In the genomic region with DNA sequence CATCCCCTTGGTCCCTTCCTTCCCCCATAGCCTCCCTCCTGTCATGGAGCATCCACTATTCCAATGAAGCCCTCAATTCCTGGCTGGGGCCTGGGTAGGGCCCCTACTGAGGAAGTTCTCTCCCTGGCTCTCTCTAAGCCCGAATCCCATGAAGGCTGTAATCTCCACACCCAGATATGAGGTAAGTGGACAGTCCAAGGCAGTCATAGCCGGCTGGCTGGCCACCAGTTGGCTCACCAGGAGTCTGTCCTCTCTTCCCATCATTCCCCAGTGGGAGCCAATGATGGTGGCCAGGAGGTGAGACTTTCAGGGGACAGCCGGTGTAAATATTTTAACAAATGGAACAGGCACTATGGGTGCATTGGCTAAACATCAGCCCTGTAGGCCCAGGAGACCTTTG, we compare ENCODE assay signal across 17 cellular contexts.
"Had no signal": no experiment of that assay in that cellular context is flagged by ENCODE, and none has a peak within 500 bp of the region (broad histone marks: within the 10 kb centered on the region; RNA-seq: fewer than 3 reads in every experiment).

No MANE protein-coding gene starts in this region.

- H3K9me3 Mint-ChIP-seq: activated naive CD4-positive, alpha-beta T cell treated with anti-CD3 and anti-CD28 coated beads, Interleukin-2, amount 50 U/mL, for 24 hours; stimulated activated naive CD8-positive, alpha-beta T cell treated with anti-CD3 and anti-CD28 coated beads, Interleukin-15, amount 100 ng/mL, for 72 hours had no signal

- H3K36me3 Mint-ChIP-seq: activated naive CD4-positive, alpha-beta T cell treated with anti-CD3 and anti-CD28 coated beads, Interleukin-2, amount 50 U/mL, for 24 hours had no signal

- H3K27ac Mint-ChIP-seq: activated naive CD4-positive, alpha-beta T cell treated with anti-CD3 and anti-CD28 coated beads, Interleukin-2, amount 50 U/mL, for 24 hours; stimulated activated naive CD8-positive, alpha-beta T cell treated with anti-CD3 and anti-CD28 coated beads, Interleukin-15, amount 100 ng/mL, for 72 hours had no signal

- H3K27ac ChIP-seq: esophagus muscularis mucosa, heart right ventricle, left ventricle myocardium inferior, thyroid gland, uterus had no signal

- H3K4me1 ChIP-seq: esophagus muscularis mucosa, heart right ventricle, left ventricle myocardium inferior, uterus had no signal

- H3K4me3 ChIP-seq: esophagus muscularis mucosa, heart right ventricle, left ventricle myocardium inferior, thyroid gland, uterus had no signal

- H3K4me1 Mint-ChIP-seq: activated naive CD4-positive, alpha-beta T cell treated with anti-CD3 and anti-CD28 coated beads, Interleukin-2, amount 50 U/mL, for 24 hours; stimulated activated naive CD8-positive, alpha-beta T cell treated with anti-CD3 and anti-CD28 coated beads, Interleukin-15, amount 100 ng/mL, for 72 hours had no signal

- ATAC-seq: activated CD4-positive, CD25-positive, alpha-beta regulatory T cell treated with anti-CD3 and anti-CD28 coated beads, Interleukin-2, amount 50 U/mL, for 24 hours; heart right ventricle; stimulated activated naive CD8-positive, alpha-beta T cell treated with anti-CD3 and anti-CD28 coated beads, Interleukin-15, amount 100 ng/mL, for 72 hours had no signal

- H3K9me3 ChIP-seq: esophagus muscularis mucosa, heart right ventricle, left ventricle myocardium inferior, thyroid gland, uterus had no signal

- DNase-seq: activated T-cell treated with anti-CD3 and anti-CD28 coated beads, Interleukin-2, amount 50 U/mL, for 1 hour; amygdala; foreskin melanocyte; heart right ventricle; islet precursor cell; left ventricle myocardium inferior; mesendoderm; posterior cingulate gyrus; right cardiac atrium; stimulated activated CD4-positive, alpha-beta T cell treated with anti-CD3 and anti-CD28 coated beads, Interleukin-12 subunit alpha, Interleukin-12 subunit beta, amount 100 ng/mL, for 4 hours; stimulated activated naive CD8-positive, alpha-beta T cell treated with anti-CD3 and anti-CD28 coated beads, Interleukin-15, amount 100 ng/mL, for 72 hours; uterus had no signal

- H3K27me3 ChIP-seq: thyroid gland, uterus had no signal

- H3K27me3 Mint-ChIP-seq: activated naive CD4-positive, alpha-beta T cell treated with anti-CD3 and anti-CD28 coated beads, Interleukin-2, amount 50 U/mL, for 24 hours had no signal

- FAIRE-seq: bronchial epithelial cell had no signal

- H3K4me3 Mint-ChIP-seq: activated naive CD4-positive, alpha-beta T cell treated with anti-CD3 and anti-CD28 coated beads, Interleukin-2, amount 50 U/mL, for 24 hours; stimulated activated naive CD8-positive, alpha-beta T cell treated with anti-CD3 and anti-CD28 coated beads, Interleukin-15, amount 100 ng/mL, for 72 hours had no signal

- H3K36me3 ChIP-seq: esophagus muscularis mucosa, heart right ventricle, left ventricle myocardium inferior, thyroid gland, uterus had no signal
